Comparison of ENCODE assay signal across 10 cellular contexts in the genomic region with DNA sequence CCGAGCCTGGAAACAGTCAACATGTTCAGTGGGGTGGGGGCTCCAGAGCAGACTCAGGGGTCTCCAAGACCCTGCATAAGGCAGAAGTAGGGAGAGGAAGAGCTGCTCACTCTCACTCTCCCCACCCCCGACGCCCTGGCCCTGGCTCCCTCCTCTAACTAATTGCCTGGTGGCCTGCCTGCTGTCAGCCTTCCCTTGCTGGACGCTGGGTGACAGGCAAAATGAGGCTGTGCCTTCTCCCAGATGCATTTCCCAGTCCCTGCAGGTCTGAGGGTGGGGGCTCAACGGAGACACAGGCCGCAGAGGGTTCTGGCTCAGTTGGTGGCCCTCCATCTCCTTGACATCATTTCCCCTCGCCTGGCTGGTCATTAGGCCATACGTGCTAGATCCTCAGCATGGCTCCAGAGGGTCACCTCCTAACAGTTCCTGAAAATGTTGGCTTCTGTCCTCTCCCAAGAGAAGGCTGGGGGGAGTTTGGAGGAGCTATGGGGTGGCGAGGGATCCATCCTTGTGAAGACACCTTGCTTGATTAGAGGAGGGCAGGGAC. TPM values are rescaled to one million over a fixed set of nuclear protein-coding genes. Genes with fewer than 3 reads are reported as not detected.
A peak's percentile ranks its signal among the peaks of the same experiment; 100 is the strongest.
DNase-seq lines count a peak whose midpoint lies in the region; ATAC-seq and TF ChIP-seq lines count a peak whose summit lies in the region.
"Had no signal": no experiment of that assay in that cellular context is flagged by ENCODE, and none has a peak within 500 bp of the region (broad histone marks: within the 10 kb centered on the region; RNA-seq: fewer than 3 reads in every experiment).

No MANE protein-coding gene starts in this region.

- H3K9me3 Mint-ChIP-seq in WTC11, result no peaks in the 10 kb centered on the region
- H3K9me3 Mint-ChIP-seq in stimulated activated naive B cell treated with anti-CD40 and anti-IgM and Interleukin-4, amounts not matched to agents 10 μg/mL and 1 μg/mL and 100 μg/mL, for 72 hours, result no peaks in the 10 kb centered on the region

- H3K4me3 ChIP-seq in right atrium auricular region, result peak overlapping the region; percentile 64 to 74

- H3K9me3 ChIP-seq in right atrium auricular region, result no peaks in the 10 kb centered on the region

- peaks cover 0 to 63% of the 10 kb centered on the region in 2 donors for H3K4me1 ChIP-seq in right atrium auricular region

- H3K36me3 ChIP-seq in right atrium auricular region, result no peaks in the 10 kb centered on the region

- peaks cover 57% of the 10 kb centered on the region for H3K27me3 Mint-ChIP-seq in WTC11 (ENCODE audit: low read depth)
- no peaks in the 10 kb centered on the region for H3K27me3 Mint-ChIP-seq in stimulated activated naive B cell treated with anti-CD40 and anti-IgM and Interleukin-4, amounts not matched to agents 10 μg/mL and 1 μg/mL and 100 μg/mL, for 72 hours

- TF ChIP-seq CTCF in WTC11 (IDR thresholded peaks at IDR 0.05), result no peak
- no peak for TF ChIP-seq CTCF in right atrium auricular region (IDR thresholded peaks at IDR 0.05)

- peak overlapping the region; percentile 72 for H3K4me3 Mint-ChIP-seq in WTC11
- peak overlapping the region; percentile 90 to 99 for H3K4me3 Mint-ChIP-seq in stimulated activated naive B cell treated with anti-CD40 and anti-IgM and Interleukin-4, amounts not matched to agents 10 μg/mL and 1 μg/mL and 100 μg/mL, for 72 hours

- POLR2A ChIA-PET in WTC11 (lab: Charles Lee), result interaction anchor here (0.7 kb wide), 1 partner anchor 50 kb away, joined by 3 read pairs; no protein-coding TSS in a partner anchor

- ATAC-seq in WTC11, result no peak; the same call in 1 of the 2 replicates
- ATAC-seq in stimulated activated naive B cell treated with anti-CD40 and anti-IgM and Interleukin-4, amounts not matched to agents 10 μg/mL and 1 μg/mL and 100 μg/mL, for 72 hours (replicated peaks), result peak; percentile 1

- no peak overlapping the region for H3K27ac Mint-ChIP-seq in WTC11
- peak overlapping the region; percentile 97 for H3K27ac Mint-ChIP-seq in stimulated activated naive B cell treated with anti-CD40 and anti-IgM and Interleukin-4, amounts not matched to agents 10 μg/mL and 1 μg/mL and 100 μg/mL, for 72 hours

- CTCF ChIA-PET in WTC11 (lab: Charles Lee), result interaction anchor here (1.1 to 5.9 kb wide), 8 partner anchors 8 to 206 kb away, joined by 3 to 88 read pairs (median 10); partner anchors contain the start of gene ACBD4

- H3K36me3 Mint-ChIP-seq in WTC11, result no peaks in the 10 kb centered on the region
- H3K36me3 Mint-ChIP-seq in stimulated activated naive B cell treated with anti-CD40 and anti-IgM and Interleukin-4, amounts not matched to agents 10 μg/mL and 1 μg/mL and 100 μg/mL, for 72 hours, result peaks cover 36 to 63% of the 10 kb centered on the region in 2 donors

- H3K27me3 ChIP-seq in right atrium auricular region, result no peaks in the 10 kb centered on the region

- DNase-seq in NCI-H82 (lab: John Stamatoyannopoulos, UW) (peak; percentile 38), NCI-H82 treated with DMSO at 0.1 percent for 48 hours (lab: John Stamatoyannopoulos, UW; ENCODE audit: unreplicated experiment) (no peak), WTC11 (ENCODE audit: low spot score) (no peak), right atrium auricular region (ENCODE audit: low spot score) (no peak), cortex of kidney (lab: John Stamatoyannopoulos, UW) (no peak), AG20443 (ENCODE audit: low spot score) (no peak), T1000 (lab: John Stamatoyannopoulos, UW) (no peak)
- no peak for DNase-seq in stimulated activated naive B cell treated with anti-CD40 and anti-IgM and Interleukin-4, amounts not matched to agents 10 μg/mL and 1 μg/mL and 100 μg/mL, for 72 hours
- DNase-seq: activated CD4-positive, alpha-beta T cell treated with anti-CD3 and anti-CD28 coated beads, Interleukin-2, amount 50 U/mL, for 1 hour had no signal

- peaks cover 12% of the 10 kb centered on the region; the same call in 1 of the 2 replicates for H3K4me1 Mint-ChIP-seq in WTC11
- peaks cover 68 to 85% of the 10 kb centered on the region in 2 donors for H3K4me1 Mint-ChIP-seq in stimulated activated naive B cell treated with anti-CD40 and anti-IgM and Interleukin-4, amounts not matched to agents 10 μg/mL and 1 μg/mL and 100 μg/mL, for 72 hours

- H3K27ac ChIP-seq in right atrium auricular region, result peak overlapping the region; percentile 59 to 73
- H3K27ac ChIP-seq: 22Rv1 had no signal

TF ChIP-seq in WTC11, 78 proteins besides CTCF, POLR2A, EP300 and RAD21:
- 0 out of 2 replicates have a peak, but pooled peaks have one; percentile 26 for TF ChIP-seq ZNF121 (CRISPR knock-in tag; IDR thresholded peaks at IDR 0.05)
- no peak for TF ChIP-seq RELA (CRISPR knock-in tag; IDR thresholded peaks at IDR 0.05; ENCODE audit: borderline replicate concordance)
- TF ChIP-seq, protein P1, sequence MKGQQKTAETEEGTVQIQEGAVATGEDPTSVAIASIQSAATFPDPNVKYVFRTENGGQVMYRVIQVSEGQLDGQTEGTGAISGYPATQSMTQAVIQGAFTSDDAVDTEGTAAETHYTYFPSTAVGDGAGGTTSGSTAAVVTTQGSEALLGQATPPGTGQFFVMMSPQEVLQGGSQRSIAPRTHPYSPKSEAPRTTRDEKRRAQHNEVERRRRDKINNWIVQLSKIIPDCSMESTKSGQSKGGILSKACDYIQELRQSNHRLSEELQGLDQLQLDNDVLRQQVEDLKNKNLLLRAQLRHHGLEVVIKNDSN (CRISPR knock-in tag; IDR thresholded peaks at IDR 0.05), result no peak
- TF ChIP-seq, protein P2, sequence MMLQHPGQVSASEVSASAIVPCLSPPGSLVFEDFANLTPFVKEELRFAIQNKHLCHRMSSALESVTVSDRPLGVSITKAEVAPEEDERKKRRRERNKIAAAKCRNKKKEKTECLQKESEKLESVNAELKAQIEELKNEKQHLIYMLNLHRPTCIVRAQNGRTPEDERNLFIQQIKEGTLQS (CRISPR knock-in tag; conservative IDR thresholded peaks at IDR 0.05), result no peak
- no peak for TF ChIP-seq ESRRA (CRISPR knock-in tag; IDR thresholded peaks at IDR 0.05; ENCODE audit: borderline replicate concordance)

RNA-seq across cellular contexts. Expression of gene FMNL1, which starts 1.4 kb away (rescaled TPM):
- total RNA-seq in WTC11 (2021) (5.3 to 7.9 TPM (median 7.3 TPM) in 3 replicates), right atrium auricular region (10 to 100 TPM in 1 of 2 donors, 1 to 10 TPM in 1; 7.6 to 13.6 TPM)

RNA-seq across cellular contexts. Expression of gene SPATA32, which starts 38.8 kb away (rescaled TPM):
- total RNA-seq in WTC11 (2021) (0.14 to 0.15 TPM in 2 of 3 replicates, not detected in the other), right atrium auricular region (not detected)
